19 cellular contexts compared by ENCODE assay signal in genomic region chr3:40660554-40660953, GRCh38.
"Had no signal": no experiment of that assay in that cellular context is flagged by ENCODE, and none has a peak within 500 bp of the region (broad histone marks: within the 10 kb centered on the region; RNA-seq: fewer than 3 reads in every experiment).

No MANE protein-coding gene starts in this region.

- H3K27me3 ChIP-seq: breast epithelium had no signal

- H3K36me3 ChIP-seq: breast epithelium, WERI-Rb-1 had no signal

- H3K27ac ChIP-seq: breast epithelium, WERI-Rb-1 had no signal

- H3K4me1 ChIP-seq: breast epithelium had no signal

- H3K9me3 ChIP-seq: breast epithelium had no signal

- DNase-seq: activated CD4-positive, alpha-beta T cell treated with anti-CD3 and anti-CD28 coated beads for 1 hour; activated CD8-positive, alpha-beta memory T cell treated with anti-CD3 and anti-CD28 coated beads for 24 hours; activated CD8-positive, alpha-beta memory T cell treated with anti-CD3 and anti-CD28 coated beads, Interleukin-2, amount 50 U/mL, for 48 hours; activated effector memory CD4-positive, alpha-beta T cell treated with anti-CD3 and anti-CD28 coated beads, Interleukin-2, amount 50 U/mL, for 16 hours; activated T-cell treated with anti-CD3 and anti-CD28 coated beads, Interleukin-2, amount 50 U/mL, for 72 hours; cerebellar nuclear complex; cortex of kidney; effector CD4-positive, alpha-beta T cell; hypothalamus; islet precursor cell; mammary epithelial cell; naive B cell; stimulated activated CD4-positive, alpha-beta T cell treated with anti-CD3 and anti-CD28 coated beads, Interleukin-4, amount 100 ng/mL, for 1 hour; stimulated activated naive CD8-positive, alpha-beta T cell treated with anti-CD3 and anti-CD28 coated beads, Interleukin-15, amount 100 ng/mL, for 72 hours; T-helper 2 cell; trophoblast cell; WERI-Rb-1 had no signal

- H3K4me3 ChIP-seq: breast epithelium, smooth muscle cell had no signal

- ATAC-seq: activated T-cell treated with anti-CD3 and anti-CD28 coated beads, Interleukin-2, amount 50 U/mL, for 72 hours; stimulated activated naive CD8-positive, alpha-beta T cell treated with anti-CD3 and anti-CD28 coated beads, Interleukin-15, amount 100 ng/mL, for 72 hours had no signal
